1 cellular context compared by ENCODE assay signal in the genomic region with DNA sequence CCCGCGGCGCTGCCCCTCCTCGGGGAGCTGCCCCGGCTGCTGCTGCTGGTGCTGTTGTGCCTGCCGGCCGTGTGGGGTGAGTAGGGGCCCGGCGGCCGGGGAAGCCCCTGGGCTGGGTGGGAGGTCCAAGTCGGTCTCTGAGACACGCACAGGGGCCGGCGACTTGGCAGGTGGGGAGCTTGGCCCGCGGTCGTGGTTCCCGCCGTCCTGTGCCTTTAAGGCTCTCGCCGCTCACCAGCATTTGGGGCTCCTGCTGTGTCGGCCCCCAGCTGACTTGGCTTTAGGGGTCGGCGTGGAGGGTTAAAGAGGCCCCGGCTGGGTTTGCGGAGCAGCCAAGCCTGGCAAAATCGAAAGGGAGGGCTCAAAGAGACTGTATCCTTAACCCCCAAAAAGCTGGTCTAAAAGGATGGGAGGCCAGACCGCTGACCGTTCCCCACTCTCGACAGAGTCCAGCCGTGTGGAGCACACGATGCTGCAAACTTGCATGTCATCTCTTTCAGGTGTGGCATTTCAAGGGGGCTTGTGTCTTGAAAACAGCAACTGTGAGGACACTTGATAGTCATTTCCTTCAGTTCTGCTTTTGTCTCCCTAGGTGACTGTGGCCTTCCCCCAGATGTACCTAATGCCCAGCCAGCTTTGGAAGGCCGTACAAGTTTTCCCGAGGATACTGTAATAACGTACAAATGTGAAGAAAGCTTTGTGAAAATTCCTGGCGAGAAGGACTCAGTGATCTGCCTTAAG.
TF ChIP-seq lines count a peak whose summit lies in the region.

No MANE protein-coding gene starts in this region.

TF ChIP-seq in HepG2, 621 proteins besides CTCF, POLR2A, EP300 and RAD21 (continued from another document and continues in another):
- TF ChIP-seq, protein P1, sequence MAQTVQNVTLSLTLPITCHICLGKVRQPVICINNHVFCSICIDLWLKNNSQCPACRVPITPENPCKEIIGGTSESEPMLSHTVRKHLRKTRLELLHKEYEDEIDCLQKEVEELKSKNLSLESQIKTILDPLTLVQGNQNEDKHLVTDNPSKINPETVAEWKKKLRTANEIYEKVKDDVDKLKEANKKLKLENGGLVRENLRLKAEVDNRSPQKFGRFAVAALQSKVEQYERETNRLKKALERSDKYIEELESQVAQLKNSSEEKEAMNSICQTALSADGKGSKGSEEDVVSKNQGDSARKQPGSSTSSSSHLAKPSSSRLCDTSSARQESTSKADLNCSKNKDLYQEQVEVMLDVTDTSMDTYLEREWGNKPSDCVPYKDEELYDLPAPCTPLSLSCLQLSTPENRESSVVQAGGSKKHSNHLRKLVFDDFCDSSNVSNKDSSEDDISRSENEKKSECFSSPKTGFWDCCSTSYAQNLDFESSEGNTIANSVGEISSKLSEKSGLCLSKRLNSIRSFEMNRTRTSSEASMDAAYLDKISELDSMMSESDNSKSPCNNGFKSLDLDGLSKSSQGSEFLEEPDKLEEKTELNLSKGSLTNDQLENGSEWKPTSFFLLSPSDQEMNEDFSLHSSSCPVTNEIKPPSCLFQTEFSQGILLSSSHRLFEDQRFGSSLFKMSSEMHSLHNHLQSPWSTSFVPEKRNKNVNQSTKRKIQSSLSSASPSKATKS (CRISPR knock-in tag; IDR thresholded peaks at IDR 0.05): no peak
- TF ChIP-seq, protein P2, sequence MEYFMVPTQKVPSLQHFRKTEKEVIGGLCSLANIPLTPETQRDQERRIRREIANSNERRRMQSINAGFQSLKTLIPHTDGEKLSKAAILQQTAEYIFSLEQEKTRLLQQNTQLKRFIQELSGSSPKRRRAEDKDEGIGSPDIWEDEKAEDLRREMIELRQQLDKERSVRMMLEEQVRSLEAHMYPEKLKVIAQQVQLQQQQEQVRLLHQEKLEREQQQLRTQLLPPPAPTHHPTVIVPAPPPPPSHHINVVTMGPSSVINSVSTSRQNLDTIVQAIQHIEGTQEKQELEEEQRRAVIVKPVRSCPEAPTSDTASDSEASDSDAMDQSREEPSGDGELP (IDR thresholded peaks at IDR 0.05; ENCODE audit: borderline replicate concordance, low read depth): no peak
- TF ChIP-seq MIXL1 (CRISPR knock-in tag; IDR thresholded peaks at IDR 0.05): no peak
- no peak for TF ChIP-seq NR3C1 (CRISPR knock-in tag; IDR thresholded peaks at IDR 0.05)
- TF ChIP-seq TCF7L2 (IDR thresholded peaks at IDR 0.05; ENCODE audit: low read depth, low read length): no peak
- no peak for TF ChIP-seq ZNF879 (CRISPR knock-in tag; IDR thresholded peaks at IDR 0.05)
- TF ChIP-seq, protein P3, sequence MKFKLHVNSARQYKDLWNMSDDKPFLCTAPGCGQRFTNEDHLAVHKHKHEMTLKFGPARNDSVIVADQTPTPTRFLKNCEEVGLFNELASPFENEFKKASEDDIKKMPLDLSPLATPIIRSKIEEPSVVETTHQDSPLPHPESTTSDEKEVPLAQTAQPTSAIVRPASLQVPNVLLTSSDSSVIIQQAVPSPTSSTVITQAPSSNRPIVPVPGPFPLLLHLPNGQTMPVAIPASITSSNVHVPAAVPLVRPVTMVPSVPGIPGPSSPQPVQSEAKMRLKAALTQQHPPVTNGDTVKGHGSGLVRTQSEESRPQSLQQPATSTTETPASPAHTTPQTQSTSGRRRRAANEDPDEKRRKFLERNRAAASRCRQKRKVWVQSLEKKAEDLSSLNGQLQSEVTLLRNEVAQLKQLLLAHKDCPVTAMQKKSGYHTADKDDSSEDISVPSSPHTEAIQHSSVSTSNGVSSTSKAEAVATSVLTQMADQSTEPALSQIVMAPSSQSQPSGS (CRISPR knock-in tag; IDR thresholded peaks at IDR 0.05): no peak
- TF ChIP-seq ARID2 (CRISPR knock-in tag; IDR thresholded peaks at IDR 0.05; ENCODE audit: borderline replicate concordance): no peak
- no peak for TF ChIP-seq ZSCAN21 (CRISPR knock-in tag; IDR thresholded peaks at IDR 0.05; ENCODE audit: borderline replicate concordance)
- no peak for TF ChIP-seq KMT2A (CRISPR knock-in tag; IDR thresholded peaks at IDR 0.05)
- TF ChIP-seq RFX5 (IDR thresholded peaks at IDR 0.05; ENCODE audit: low read depth, low read length): no peak
- TF ChIP-seq, protein P4, sequence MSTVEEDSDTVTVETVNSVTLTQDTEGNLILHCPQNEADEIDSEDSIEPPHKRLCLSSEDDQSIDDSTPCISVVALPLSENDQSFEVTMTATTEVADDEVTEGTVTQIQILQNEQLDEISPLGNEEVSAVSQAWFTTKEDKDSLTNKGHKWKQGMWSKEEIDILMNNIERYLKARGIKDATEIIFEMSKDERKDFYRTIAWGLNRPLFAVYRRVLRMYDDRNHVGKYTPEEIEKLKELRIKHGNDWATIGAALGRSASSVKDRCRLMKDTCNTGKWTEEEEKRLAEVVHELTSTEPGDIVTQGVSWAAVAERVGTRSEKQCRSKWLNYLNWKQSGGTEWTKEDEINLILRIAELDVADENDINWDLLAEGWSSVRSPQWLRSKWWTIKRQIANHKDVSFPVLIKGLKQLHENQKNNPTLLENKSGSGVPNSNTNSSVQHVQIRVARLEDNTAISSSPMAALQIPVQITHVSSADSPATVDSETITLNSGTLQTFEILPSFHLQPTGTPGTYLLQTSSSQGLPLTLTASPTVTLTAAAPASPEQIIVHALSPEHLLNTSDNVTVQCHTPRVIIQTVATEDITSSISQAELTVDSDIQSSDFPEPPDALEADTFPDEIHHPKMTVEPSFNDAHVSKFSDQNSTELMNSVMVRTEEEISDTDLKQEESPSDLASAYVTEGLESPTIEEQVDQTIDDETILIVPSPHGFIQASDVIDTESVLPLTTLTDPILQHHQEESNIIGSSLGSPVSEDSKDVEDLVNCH (CRISPR knock-in tag; IDR thresholded peaks at IDR 0.05): no peak
- TF ChIP-seq SALL1 (CRISPR knock-in tag; IDR thresholded peaks at IDR 0.05): no peak
- TF ChIP-seq MAFG (CRISPR knock-in tag; IDR thresholded peaks at IDR 0.05): no peak
- TF ChIP-seq, protein P5, sequence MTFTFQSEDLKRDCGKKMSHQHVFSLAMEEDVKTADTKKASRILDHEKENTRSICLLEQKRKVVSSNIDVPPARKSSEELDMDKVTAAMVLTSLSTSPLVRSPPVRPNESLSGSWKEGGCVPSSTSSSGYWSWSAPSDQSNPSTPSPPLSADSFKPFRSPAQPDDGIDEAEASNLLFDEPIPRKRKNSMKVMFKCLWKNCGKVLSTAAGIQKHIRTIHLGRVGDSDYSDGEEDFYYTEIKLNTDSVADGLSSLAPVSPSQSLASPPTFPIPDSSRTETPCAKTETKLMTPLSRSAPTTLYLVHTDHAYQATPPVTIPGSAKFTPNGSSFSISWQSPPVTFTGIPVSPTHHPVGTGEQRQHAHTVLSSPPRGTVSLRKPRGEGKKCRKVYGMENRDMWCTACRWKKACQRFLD (CRISPR knock-in tag; IDR thresholded peaks at IDR 0.05; ENCODE audit: borderline replicate concordance): peak; percentile 60; the same call in 1 of the 2 replicates
- TF ChIP-seq SMARCC2 (IDR thresholded peaks at IDR 0.05): no peak
- no peak for TF ChIP-seq TCF7 (IDR thresholded peaks at IDR 0.05; ENCODE audit: low read depth)
- TF ChIP-seq SIX1 (CRISPR knock-in tag; IDR thresholded peaks at IDR 0.05; ENCODE audit: borderline replicate concordance): no peak
- TF ChIP-seq CC2D1A (CRISPR knock-in tag; IDR thresholded peaks at IDR 0.05): no peak
- no peak for TF ChIP-seq MZF1 (CRISPR knock-in tag; IDR thresholded peaks at IDR 0.05; ENCODE audit: borderline replicate concordance)
- no peak for TF ChIP-seq NR2F2 (IDR thresholded peaks at IDR 0.05; ENCODE audit: borderline replicate concordance, low read depth)
- TF ChIP-seq ZNF333 (CRISPR knock-in tag; IDR thresholded peaks at IDR 0.05; ENCODE audit: borderline replicate concordance): 0 out of 2 replicates have a peak, but pooled peaks have one; percentile 55
- TF ChIP-seq ZNF33B (CRISPR knock-in tag; IDR thresholded peaks at IDR 0.05): no peak
- no peak for TF ChIP-seq FLYWCH1 (CRISPR knock-in tag; IDR thresholded peaks at IDR 0.05)
- 0 out of 2 replicates have a peak, but pooled peaks have one; percentile 11 for TF ChIP-seq ZNF749 (CRISPR knock-in tag; IDR thresholded peaks at IDR 0.05; ENCODE audit: borderline replicate concordance)
- TF ChIP-seq, protein P6, sequence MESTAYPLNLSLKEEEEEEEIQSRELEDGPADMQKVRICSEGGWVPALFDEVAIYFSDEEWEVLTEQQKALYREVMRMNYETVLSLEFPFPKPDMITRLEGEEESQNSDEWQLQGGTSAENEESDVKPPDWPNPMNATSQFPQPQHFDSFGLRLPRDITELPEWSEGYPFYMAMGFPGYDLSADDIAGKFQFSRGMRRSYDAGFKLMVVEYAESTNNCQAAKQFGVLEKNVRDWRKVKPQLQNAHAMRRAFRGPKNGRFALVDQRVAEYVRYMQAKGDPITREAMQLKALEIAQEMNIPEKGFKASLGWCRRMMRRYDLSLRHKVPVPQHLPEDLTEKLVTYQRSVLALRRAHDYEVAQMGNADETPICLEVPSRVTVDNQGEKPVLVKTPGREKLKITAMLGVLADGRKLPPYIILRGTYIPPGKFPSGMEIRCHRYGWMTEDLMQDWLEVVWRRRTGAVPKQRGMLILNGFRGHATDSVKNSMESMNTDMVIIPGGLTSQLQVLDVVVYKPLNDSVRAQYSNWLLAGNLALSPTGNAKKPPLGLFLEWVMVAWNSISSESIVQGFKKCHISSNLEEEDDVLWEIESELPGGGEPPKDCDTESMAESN (CRISPR knock-in tag; conservative IDR thresholded peaks at IDR 0.05): no peak
- TF ChIP-seq RBFOX2 (IDR thresholded peaks at IDR 0.05; ENCODE audit: low read depth, low read length): peak; percentile 16
- TF ChIP-seq THYN1 (CRISPR knock-in tag; IDR thresholded peaks at IDR 0.05; ENCODE audit: borderline replicate concordance, low read depth): no peak
- no peak for TF ChIP-seq ZNF616 (CRISPR knock-in tag; IDR thresholded peaks at IDR 0.05; ENCODE audit: low read depth)
- TF ChIP-seq ZNF446 (CRISPR knock-in tag; IDR thresholded peaks at IDR 0.05): no peak
- no peak for TF ChIP-seq ZNF160 (CRISPR knock-in tag; IDR thresholded peaks at IDR 0.05)
- TF ChIP-seq HNRNPLL (IDR thresholded peaks at IDR 0.05; ENCODE audit: low read depth, low read length, poor library complexity, severe bottlenecking): no peak
- no peak for TF ChIP-seq SRSF4 (IDR thresholded peaks at IDR 0.05; ENCODE audit: low read depth, low read length, poor library complexity, severe bottlenecking)
- no peak for TF ChIP-seq SETDB1 (CRISPR knock-in tag; IDR thresholded peaks at IDR 0.05; ENCODE audit: borderline replicate concordance)
- TF ChIP-seq, protein P7, sequence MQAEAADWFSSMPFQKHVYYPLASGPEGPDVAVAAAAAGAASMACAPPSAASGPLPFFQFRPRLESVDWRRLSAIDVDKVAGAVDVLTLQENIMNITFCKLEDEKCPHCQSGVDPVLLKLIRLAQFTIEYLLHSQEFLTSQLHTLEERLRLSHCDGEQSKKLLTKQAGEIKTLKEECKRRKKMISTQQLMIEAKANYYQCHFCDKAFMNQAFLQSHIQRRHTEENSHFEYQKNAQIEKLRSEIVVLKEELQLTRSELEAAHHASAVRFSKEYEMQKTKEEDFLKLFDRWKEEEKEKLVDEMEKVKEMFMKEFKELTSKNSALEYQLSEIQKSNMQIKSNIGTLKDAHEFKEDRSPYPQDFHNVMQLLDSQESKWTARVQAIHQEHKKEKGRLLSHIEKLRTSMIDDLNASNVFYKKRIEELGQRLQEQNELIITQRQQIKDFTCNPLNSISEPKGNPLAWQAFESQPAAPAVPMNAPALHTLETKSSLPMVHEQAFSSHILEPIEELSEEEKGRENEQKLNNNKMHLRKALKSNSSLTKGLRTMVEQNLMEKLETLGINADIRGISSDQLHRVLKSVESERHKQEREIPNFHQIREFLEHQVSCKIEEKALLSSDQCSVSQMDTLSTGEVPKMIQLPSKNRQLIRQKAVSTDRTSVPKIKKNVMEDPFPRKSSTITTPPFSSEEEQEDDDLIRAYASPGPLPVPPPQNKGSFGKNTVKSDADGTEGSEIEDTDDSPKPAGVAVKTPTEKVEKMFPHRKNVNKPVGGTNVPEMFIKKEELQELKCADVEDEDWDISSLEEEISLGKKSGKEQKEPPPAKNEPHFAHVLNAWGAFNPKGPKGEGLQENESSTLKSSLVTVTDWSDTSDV (CRISPR knock-in tag; IDR thresholded peaks at IDR 0.05): no peak
- peak; percentile 10; the same call in 1 of the 2 replicates for TF ChIP-seq ZNF878 (CRISPR knock-in tag; IDR thresholded peaks at IDR 0.05)
- TF ChIP-seq, protein P8, sequence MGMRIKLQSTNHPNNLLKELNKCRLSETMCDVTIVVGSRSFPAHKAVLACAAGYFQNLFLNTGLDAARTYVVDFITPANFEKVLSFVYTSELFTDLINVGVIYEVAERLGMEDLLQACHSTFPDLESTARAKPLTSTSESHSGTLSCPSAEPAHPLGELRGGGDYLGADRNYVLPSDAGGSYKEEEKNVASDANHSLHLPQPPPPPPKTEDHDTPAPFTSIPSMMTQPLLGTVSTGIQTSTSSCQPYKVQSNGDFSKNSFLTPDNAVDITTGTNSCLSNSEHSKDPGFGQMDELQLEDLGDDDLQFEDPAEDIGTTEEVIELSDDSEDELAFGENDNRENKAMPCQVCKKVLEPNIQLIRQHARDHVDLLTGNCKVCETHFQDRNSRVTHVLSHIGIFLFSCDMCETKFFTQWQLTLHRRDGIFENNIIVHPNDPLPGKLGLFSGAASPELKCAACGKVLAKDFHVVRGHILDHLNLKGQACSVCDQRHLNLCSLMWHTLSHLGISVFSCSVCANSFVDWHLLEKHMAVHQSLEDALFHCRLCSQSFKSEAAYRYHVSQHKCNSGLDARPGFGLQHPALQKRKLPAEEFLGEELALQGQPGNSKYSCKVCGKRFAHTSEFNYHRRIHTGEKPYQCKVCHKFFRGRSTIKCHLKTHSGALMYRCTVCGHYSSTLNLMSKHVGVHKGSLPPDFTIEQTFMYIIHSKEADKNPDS (CRISPR knock-in tag; IDR thresholded peaks at IDR 0.05): no peak
- TF ChIP-seq ZNF7 (CRISPR knock-in tag; IDR thresholded peaks at IDR 0.05): no peak
- TF ChIP-seq ZNF282 (IDR thresholded peaks at IDR 0.05; ENCODE audit: partially characterized antibody): no peak
- TF ChIP-seq, protein P9, sequence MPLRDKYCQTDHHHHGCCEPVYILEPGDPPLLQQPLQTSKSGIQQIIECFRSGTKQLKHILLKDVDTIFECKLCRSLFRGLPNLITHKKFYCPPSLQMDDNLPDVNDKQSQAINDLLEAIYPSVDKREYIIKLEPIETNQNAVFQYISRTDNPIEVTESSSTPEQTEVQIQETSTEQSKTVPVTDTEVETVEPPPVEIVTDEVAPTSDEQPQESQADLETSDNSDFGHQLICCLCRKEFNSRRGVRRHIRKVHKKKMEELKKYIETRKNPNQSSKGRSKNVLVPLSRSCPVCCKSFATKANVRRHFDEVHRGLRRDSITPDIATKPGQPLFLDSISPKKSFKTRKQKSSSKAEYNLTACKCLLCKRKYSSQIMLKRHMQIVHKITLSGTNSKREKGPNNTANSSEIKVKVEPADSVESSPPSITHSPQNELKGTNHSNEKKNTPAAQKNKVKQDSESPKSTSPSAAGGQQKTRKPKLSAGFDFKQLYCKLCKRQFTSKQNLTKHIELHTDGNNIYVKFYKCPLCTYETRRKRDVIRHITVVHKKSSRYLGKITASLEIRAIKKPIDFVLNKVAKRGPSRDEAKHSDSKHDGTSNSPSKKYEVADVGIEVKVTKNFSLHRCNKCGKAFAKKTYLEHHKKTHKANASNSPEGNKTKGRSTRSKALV (CRISPR knock-in tag; IDR thresholded peaks at IDR 0.05): 0 out of 2 replicates have a peak, but pooled peaks have one; percentile 86
- TF ChIP-seq SRF (IDR thresholded peaks at IDR 0.05; ENCODE audit: low read depth, low read length): no peak
- TF ChIP-seq ZSCAN20 (CRISPR knock-in tag; IDR thresholded peaks at IDR 0.05; ENCODE audit: borderline replicate concordance): peak; percentile 64; the same call in 1 of the 2 replicates
- no peak for TF ChIP-seq REXO4 (CRISPR knock-in tag; IDR thresholded peaks at IDR 0.05; ENCODE audit: borderline replicate concordance)
- 0 out of 2 replicates have a peak, but pooled peaks have one; percentile 18 for TF ChIP-seq GFI1 (CRISPR knock-in tag; IDR thresholded peaks at IDR 0.05; ENCODE audit: borderline replicate concordance)
- 0 out of 2 replicates have a peak, but pooled peaks have one; percentile 42 for TF ChIP-seq ZNF775 (CRISPR knock-in tag; IDR thresholded peaks at IDR 0.05; ENCODE audit: borderline replicate concordance)
